ENCODE assay signal across 1 cellular context in the genomic region with DNA sequence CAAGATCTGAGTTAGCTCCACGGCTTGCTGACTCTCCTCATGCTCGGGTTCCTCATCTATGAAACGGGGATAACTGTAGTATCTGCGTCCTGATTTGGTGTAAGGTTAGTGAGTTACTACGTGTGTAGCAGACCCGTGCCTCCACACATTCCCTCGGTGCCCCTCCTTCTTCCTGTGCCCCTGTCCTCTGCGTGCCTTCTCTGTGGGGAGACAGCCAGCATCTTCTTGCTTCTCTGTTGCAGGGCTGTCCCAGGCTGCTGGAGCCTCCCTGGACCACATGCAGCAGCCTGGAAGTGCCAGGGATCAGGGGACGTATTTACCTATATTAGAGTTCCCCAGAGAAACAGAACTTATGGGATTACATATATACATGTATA.
TF ChIP-seq lines count a peak whose summit lies in the region.

No MANE protein-coding gene starts in this region.

TF ChIP-seq in SK-N-SH treated with all-trans-retinoic acid at 6 μM for 48 hours, 23 proteins besides CTCF, POLR2A, EP300 and RAD21:
- no peak for TF ChIP-seq POU6F1 (CRISPR knock-in tag; IDR thresholded peaks at IDR 0.05; ENCODE audit: borderline replicate concordance, low read depth)
TF ChIP-seq in SK-N-SH treated with all-trans-retinoic acid at 6 μM for 48 hours: peak in this region for 0.
